8 cellular contexts compared by ENCODE assay signal in genomic region chr19:1503089-1503924, GRCh38. TPM values are rescaled to one million over a fixed set of nuclear protein-coding genes. Genes with fewer than 3 reads are reported as not detected.
DNase-seq lines count a peak whose midpoint lies in the region; ATAC-seq lines count a peak whose summit lies in the region.

No MANE protein-coding gene starts in this region.

- ATAC-seq in Right ventricle myocardium inferior (no peak), HG03135 (IDR thresholded peaks at IDR 0.05; ENCODE audit: unreplicated experiment) (no peak), HG03139 (IDR thresholded peaks at IDR 0.05; ENCODE audit: unreplicated experiment) (no peak)

- peak; percentile 71 for DNase-seq in Right ventricle myocardium inferior (ENCODE audit: missing footprints)
- DNase-seq in cardiac septum (ENCODE audit: low spot score), result no peak
- peak; percentile 38 for DNase-seq in T follicular helper cell (ENCODE audit: low read depth)
- peak in 31 of 56 donors; percentile 8 to 79 (median 30) for DNase-seq in amygdala (lab: John Stamatoyannopoulos, UW)
- DNase-seq in iPS-NIHi11 (ENCODE audit: low spot score), result peak; percentile 68
- DNase-seq in stimulated activated CD4-positive, alpha-beta T cell treated with anti-CD3 and anti-CD28 coated beads, Interleukin-2, amount 100 ng/mL, for 48 hours, result peak; percentile 75 to 78

- intact Hi-C loops in Right ventricle myocardium inferior (cut with DNase I), result no loop called here
- intact Hi-C loops in cardiac septum (cut with DNase I), result no loop called here

RNA-seq across cellular contexts. Expression of gene ADAMTSL5, which starts 9.5 kb away (rescaled TPM):
- total RNA-seq in Right ventricle myocardium inferior, result 22.9 TPM
- 69.7 TPM for total RNA-seq in cardiac septum

RNA-seq across cellular contexts. Expression of gene REEP6, which starts 12.3 kb away (rescaled TPM):
- total RNA-seq in Right ventricle myocardium inferior (1.1 TPM), cardiac septum (3.3 TPM)

RNA-seq across cellular contexts. Expression of gene PCSK4, which starts 13.2 kb away (rescaled TPM):
- total RNA-seq in Right ventricle myocardium inferior, result 0.89 TPM
- total RNA-seq in cardiac septum, result 1.5 TPM

RNA-seq across cellular contexts. Expression of gene PLK5, which starts 20.6 kb away (rescaled TPM):
- total RNA-seq in Right ventricle myocardium inferior (not detected), cardiac septum (not detected)

RNA-seq across cellular contexts. Expression of gene C19orf25, which starts 24.3 kb away (rescaled TPM):
- total RNA-seq in Right ventricle myocardium inferior (21.5 TPM), cardiac septum (16.9 TPM)
